ENCODE assay signal across 1 cellular context in genomic region chr22:20020533-20021195, GRCh38.
TF ChIP-seq lines count a peak whose summit lies in the region.

Gene TANGO2 (plus strand): TSS chr22:20021110. CDS start chr22:20036799, 15,689 bp downstream.

TF ChIP-seq in K562, 482 proteins besides CTCF, POLR2A, EP300 and RAD21 (continued from another document and continues in another):
- TF ChIP-seq, protein P1, sequence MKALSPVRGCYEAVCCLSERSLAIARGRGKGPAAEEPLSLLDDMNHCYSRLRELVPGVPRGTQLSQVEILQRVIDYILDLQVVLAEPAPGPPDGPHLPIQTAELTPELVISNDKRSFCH (CRISPR knock-in tag; IDR thresholded peaks at IDR 0.05) = no peak
- TF ChIP-seq, protein P1 (tag; IDR thresholded peaks at IDR 0.05) = no peak
- TF ChIP-seq, protein P2, sequence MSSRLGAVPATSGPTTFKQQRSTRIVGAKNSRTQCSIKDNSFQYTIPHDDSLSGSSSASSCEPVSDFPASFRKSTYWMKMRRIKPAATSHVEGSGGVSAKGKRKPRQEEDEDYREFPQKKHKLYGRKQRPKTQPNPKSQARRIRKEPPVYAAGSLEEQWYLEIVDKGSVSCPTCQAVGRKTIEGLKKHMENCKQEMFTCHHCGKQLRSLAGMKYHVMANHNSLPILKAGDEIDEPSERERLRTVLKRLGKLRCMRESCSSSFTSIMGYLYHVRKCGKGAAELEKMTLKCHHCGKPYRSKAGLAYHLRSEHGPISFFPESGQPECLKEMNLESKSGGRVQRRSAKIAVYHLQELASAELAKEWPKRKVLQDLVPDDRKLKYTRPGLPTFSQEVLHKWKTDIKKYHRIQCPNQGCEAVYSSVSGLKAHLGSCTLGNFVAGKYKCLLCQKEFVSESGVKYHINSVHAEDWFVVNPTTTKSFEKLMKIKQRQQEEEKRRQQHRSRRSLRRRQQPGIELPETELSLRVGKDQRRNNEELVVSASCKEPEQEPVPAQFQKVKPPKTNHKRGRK (tag; IDR thresholded peaks at IDR 0.05) = no peak
- TF ChIP-seq ZNF551 (CRISPR knock-in tag; IDR thresholded peaks at IDR 0.05) (no peak), YBX1 (IDR thresholded peaks at IDR 0.05) (no peak), MGA (IDR thresholded peaks at IDR 0.05) (no peak), SNRNP70 (optimal IDR thresholded peaks at IDR 0.05; ENCODE audit: low read depth, low read length) (no peak), BRF1 (IDR thresholded peaks at IDR 0.05; ENCODE audit: borderline replicate concordance, extremely low read depth, insufficient read length) (no peak), CEBPB (tag; IDR thresholded peaks at IDR 0.05) (no peak), ZNF75A (CRISPR knock-in tag; IDR thresholded peaks at IDR 0.05) (no peak), ZNF778 (CRISPR knock-in tag; IDR thresholded peaks at IDR 0.05) (no peak), ZNF217 (CRISPR knock-in tag; IDR thresholded peaks at IDR 0.05) (no peak), MTF1 (CRISPR knock-in tag; IDR thresholded peaks at IDR 0.05; ENCODE audit: borderline replicate concordance) (no peak), SAFB (IDR thresholded peaks at IDR 0.05; ENCODE audit: borderline replicate concordance, low read depth, low read length) (no peak), SREBF2 (CRISPR knock-in tag; IDR thresholded peaks at IDR 0.05) (no peak), THAP7 (CRISPR knock-in tag; IDR thresholded peaks at IDR 0.05) (no peak), PATZ1 (CRISPR knock-in tag; IDR thresholded peaks at IDR 0.05; ENCODE audit: borderline replicate concordance) (no peak), NEUROD1 (IDR thresholded peaks at IDR 0.05; ENCODE audit: borderline replicate concordance, low read depth, low read length, partially characterized antibody) (peak; percentile 95), NFIX (CRISPR knock-in tag; IDR thresholded peaks at IDR 0.05; ENCODE audit: low read depth) (no peak), ZNF165 (CRISPR knock-in tag; IDR thresholded peaks at IDR 0.05; ENCODE audit: borderline replicate concordance) (peak; percentile 54; the same call in 1 of the 2 replicates), ZNF311 (CRISPR knock-in tag; IDR thresholded peaks at IDR 0.05) (no peak), CSDE1 (IDR thresholded peaks at IDR 0.05) (no peak), SMAD3 (CRISPR knock-in tag; conservative IDR thresholded peaks at IDR 0.05) (no peak), MEF2D (tag; conservative IDR thresholded peaks at IDR 0.05; ENCODE audit: low read depth) (no peak)
- TF ChIP-seq, protein P3, sequence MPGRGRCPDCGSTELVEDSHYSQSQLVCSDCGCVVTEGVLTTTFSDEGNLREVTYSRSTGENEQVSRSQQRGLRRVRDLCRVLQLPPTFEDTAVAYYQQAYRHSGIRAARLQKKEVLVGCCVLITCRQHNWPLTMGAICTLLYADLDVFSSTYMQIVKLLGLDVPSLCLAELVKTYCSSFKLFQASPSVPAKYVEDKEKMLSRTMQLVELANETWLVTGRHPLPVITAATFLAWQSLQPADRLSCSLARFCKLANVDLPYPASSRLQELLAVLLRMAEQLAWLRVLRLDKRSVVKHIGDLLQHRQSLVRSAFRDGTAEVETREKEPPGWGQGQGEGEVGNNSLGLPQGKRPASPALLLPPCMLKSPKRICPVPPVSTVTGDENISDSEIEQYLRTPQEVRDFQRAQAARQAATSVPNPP (IDR thresholded peaks at IDR 0.05; ENCODE audit: borderline replicate concordance, insufficient read depth, insufficient read length) = no peak
- TF ChIP-seq, protein P4, sequence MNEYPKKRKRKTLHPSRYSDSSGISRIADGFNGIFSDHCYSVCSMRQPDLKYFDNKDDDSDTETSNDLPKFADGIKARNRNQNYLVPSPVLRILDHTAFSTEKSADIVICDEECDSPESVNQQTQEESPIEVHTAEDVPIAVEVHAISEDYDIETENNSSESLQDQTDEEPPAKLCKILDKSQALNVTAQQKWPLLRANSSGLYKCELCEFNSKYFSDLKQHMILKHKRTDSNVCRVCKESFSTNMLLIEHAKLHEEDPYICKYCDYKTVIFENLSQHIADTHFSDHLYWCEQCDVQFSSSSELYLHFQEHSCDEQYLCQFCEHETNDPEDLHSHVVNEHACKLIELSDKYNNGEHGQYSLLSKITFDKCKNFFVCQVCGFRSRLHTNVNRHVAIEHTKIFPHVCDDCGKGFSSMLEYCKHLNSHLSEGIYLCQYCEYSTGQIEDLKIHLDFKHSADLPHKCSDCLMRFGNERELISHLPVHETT (CRISPR knock-in tag; conservative IDR thresholded peaks at IDR 0.05 in 1 of 2, IDR thresholded peaks at IDR 0.05 in 1 of 2) = no peak
- TF ChIP-seq, protein P5, sequence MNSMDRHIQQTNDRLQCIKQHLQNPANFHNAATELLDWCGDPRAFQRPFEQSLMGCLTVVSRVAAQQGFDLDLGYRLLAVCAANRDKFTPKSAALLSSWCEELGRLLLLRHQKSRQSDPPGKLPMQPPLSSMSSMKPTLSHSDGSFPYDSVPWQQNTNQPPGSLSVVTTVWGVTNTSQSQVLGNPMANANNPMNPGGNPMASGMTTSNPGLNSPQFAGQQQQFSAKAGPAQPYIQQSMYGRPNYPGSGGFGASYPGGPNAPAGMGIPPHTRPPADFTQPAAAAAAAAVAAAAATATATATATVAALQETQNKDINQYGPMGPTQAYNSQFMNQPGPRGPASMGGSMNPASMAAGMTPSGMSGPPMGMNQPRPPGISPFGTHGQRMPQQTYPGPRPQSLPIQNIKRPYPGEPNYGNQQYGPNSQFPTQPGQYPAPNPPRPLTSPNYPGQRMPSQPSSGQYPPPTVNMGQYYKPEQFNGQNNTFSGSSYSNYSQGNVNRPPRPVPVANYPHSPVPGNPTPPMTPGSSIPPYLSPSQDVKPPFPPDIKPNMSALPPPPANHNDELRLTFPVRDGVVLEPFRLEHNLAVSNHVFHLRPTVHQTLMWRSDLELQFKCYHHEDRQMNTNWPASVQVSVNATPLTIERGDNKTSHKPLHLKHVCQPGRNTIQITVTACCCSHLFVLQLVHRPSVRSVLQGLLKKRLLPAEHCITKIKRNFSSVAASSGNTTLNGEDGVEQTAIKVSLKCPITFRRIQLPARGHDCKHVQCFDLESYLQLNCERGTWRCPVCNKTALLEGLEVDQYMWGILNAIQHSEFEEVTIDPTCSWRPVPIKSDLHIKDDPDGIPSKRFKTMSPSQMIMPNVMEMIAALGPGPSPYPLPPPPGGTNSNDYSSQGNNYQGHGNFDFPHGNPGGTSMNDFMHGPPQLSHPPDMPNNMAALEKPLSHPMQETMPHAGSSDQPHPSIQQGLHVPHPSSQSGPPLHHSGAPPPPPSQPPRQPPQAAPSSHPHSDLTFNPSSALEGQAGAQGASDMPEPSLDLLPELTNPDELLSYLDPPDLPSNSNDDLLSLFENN (IDR thresholded peaks at IDR 0.05; ENCODE audit: low read depth in 2 of 2, low read length in 2 of 2) = peak in 1 of 2 experiments; percentile 55; a peak in 2 of 4 replicates
- TF ChIP-seq, protein P6, sequence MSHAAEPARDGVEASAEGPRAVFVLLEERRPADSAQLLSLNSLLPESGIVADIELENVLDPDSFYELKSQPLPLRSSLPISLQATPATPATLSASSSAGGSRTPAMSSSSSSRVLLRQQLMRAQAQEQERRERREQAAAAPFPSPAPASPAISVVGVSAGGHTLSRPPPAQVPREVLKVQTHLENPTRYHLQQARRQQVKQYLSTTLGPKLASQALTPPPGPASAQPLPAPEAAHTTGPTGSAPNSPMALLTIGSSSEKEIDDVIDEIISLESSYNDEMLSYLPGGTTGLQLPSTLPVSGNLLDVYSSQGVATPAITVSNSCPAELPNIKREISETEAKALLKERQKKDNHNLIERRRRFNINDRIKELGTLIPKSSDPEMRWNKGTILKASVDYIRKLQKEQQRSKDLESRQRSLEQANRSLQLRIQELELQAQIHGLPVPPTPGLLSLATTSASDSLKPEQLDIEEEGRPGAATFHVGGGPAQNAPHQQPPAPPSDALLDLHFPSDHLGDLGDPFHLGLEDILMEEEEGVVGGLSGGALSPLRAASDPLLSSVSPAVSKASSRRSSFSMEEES (CRISPR knock-in tag; IDR thresholded peaks at IDR 0.05) = no peak
- TF ChIP-seq, protein P7, sequence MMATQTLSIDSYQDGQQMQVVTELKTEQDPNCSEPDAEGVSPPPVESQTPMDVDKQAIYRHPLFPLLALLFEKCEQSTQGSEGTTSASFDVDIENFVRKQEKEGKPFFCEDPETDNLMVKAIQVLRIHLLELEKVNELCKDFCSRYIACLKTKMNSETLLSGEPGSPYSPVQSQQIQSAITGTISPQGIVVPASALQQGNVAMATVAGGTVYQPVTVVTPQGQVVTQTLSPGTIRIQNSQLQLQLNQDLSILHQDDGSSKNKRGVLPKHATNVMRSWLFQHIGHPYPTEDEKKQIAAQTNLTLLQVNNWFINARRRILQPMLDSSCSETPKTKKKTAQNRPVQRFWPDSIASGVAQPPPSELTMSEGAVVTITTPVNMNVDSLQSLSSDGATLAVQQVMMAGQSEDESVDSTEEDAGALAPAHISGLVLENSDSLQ (IDR thresholded peaks at IDR 0.05) = no peak
